ENCODE assay signal across 26 cellular contexts in genomic region chr10:54063514-54063913, GRCh38.
A peak's percentile ranks its signal among the peaks of the same experiment; 100 is the strongest.
DNase-seq lines count a peak whose midpoint lies in the region; ATAC-seq, FAIRE-seq and TF ChIP-seq lines count a peak whose summit lies in the region.
"Had no signal": no experiment of that assay in that cellular context is flagged by ENCODE, and none has a peak within 500 bp of the region (broad histone marks: within the 10 kb centered on the region; RNA-seq: fewer than 3 reads in every experiment).

No MANE protein-coding gene starts in this region.

- H3K4me3 ChIP-seq in GM23338: no peak overlapping the region
- H3K4me3 ChIP-seq in neuronal stem cell (ENCODE audit: low read length in 2 of 2): no peak overlapping the region
- H3K4me3 ChIP-seq in kidney (ENCODE audit: low read length in 2 of 2): no peak overlapping the region
- H3K4me3 ChIP-seq: A549, BLaER1, Peyer's patch had no signal

- H3K4me2 ChIP-seq in GM23338 (no peak overlapping the region), neuronal stem cell (ENCODE audit: insufficient read depth, low read length, poor library complexity, severe bottlenecking) (no peak overlapping the region)
- H3K4me2 ChIP-seq: A549, BLaER1, KMS-11 had no signal

- H3K18ac ChIP-seq in neuronal stem cell (ENCODE audit: low read length): no peak overlapping the region

- intact Hi-C loops in Right ventricle myocardium inferior (cut with DNase I) (no loop called here), cardiac septum (cut with DNase I) (no loop called here), kidney (cut with DNase I) (no loop called here)

- H3K9me3 Mint-ChIP-seq in GM23338: peaks cover 9% of the 10 kb centered on the region

- H2AK5ac ChIP-seq in neuronal stem cell (ENCODE audit: low read depth, low read length): no peak overlapping the region

- no peaks in the 10 kb centered on the region for H4K20me1 ChIP-seq in GM23338 (replicated peaks; ENCODE audit: insufficient read depth)
- H4K20me1 ChIP-seq: BLaER1 had no signal

- H2BK5ac ChIP-seq in neuronal stem cell (ENCODE audit: low read length): no peak overlapping the region

- CTCF ChIA-PET in RWPE1 (lab: Yijun Ruan, JAX): no interaction called here

- H3K4me1 ChIP-seq in GM23338 (ENCODE audit: insufficient read depth): no peaks in the 10 kb centered on the region
- H3K4me1 ChIP-seq in neuronal stem cell (ENCODE audit: control insufficient read depth in 2 of 2, insufficient read depth in 1 of 2, low read depth in 1 of 2, low read length in 2 of 2): no peaks in the 10 kb centered on the region
- no peaks in the 10 kb centered on the region for H3K4me1 ChIP-seq in kidney (ENCODE audit: control insufficient read depth in 1 of 2, insufficient read depth in 1 of 2, low read depth in 1 of 2, low read length in 2 of 2)
- H3K4me1 ChIP-seq: A549, BLaER1, Peyer's patch had no signal

- H4K8ac ChIP-seq in neuronal stem cell (ENCODE audit: low read depth, low read length): no peak overlapping the region

- TF ChIP-seq CTCF in GM23338 (conservative IDR thresholded peaks at IDR 0.05; ENCODE audit: low read depth in 2 of 2) (no peak), kidney (IDR thresholded peaks at IDR 0.05; ENCODE audit: borderline replicate concordance, extremely low read depth, insufficient read depth) (no peak), RWPE1 (conservative IDR thresholded peaks at IDR 0.05; ENCODE audit: low read depth) (no peak)

- H3K4ac ChIP-seq in neuronal stem cell (ENCODE audit: low read length): no peak overlapping the region

- no peak overlapping the region for H3K14ac ChIP-seq in neuronal stem cell (ENCODE audit: low read length)

- no peak overlapping the region for H3K23ac ChIP-seq in neuronal stem cell (ENCODE audit: low read depth, low read length, poor library complexity)

- H2BK12ac ChIP-seq in neuronal stem cell (ENCODE audit: low read length): no peak overlapping the region

- H3K79me2 ChIP-seq in GM23338 (replicated peaks; ENCODE audit: insufficient read depth): no peaks in the 10 kb centered on the region

- H3K27me3 Mint-ChIP-seq in GM23338 (ENCODE audit: insufficient read depth, low read depth, poor library complexity): no peaks in the 10 kb centered on the region

- no peaks in the 10 kb centered on the region for H3K79me1 ChIP-seq in neuronal stem cell (ENCODE audit: low read depth, low read length)

- WGBS in neuronal stem cell (ENCODE audit: extremely low coverage in 2 of 2, insufficient read length in 2 of 2, insufficient replicate concordance in 1 of 2), 2 donors: no CpG with 5 or more reads among the region's 14 CpGs

- H3K9ac ChIP-seq in neuronal stem cell (ENCODE audit: low read depth, low read length, poor library complexity) (no peak overlapping the region), kidney (ENCODE audit: low read length in 2 of 2) (no peak overlapping the region)
- H3K9ac ChIP-seq: BLaER1, KMS-11 had no signal

- POLR2A ChIA-PET in RWPE1 (lab: Yijun Ruan, JAX; ENCODE audit: low non-redundant PET): no interaction called here

- DNase-seq in Right ventricle myocardium inferior (ENCODE audit: missing footprints): peak; percentile 52
- DNase-seq in cardiac septum (ENCODE audit: low spot score): no peak
- no peak for DNase-seq in GM23338 (ENCODE audit: low spot score)
- DNase-seq in NCI-H69 (lab: John Stamatoyannopoulos, UW): peak; percentile 67
- DNase-seq in neuronal stem cell (ENCODE audit: low spot score): no peak
- no peak for DNase-seq in stimulated activated naive CD4-positive, alpha-beta T cell treated with Interleukin-2 at 50 U/mL for 16 hours (lab: John Stamatoyannopoulos, UW)
- DNase-seq in kidney: no peak
- no peak for DNase-seq in RWPE1 (ENCODE audit: low spot score)
- DNase-seq: Calu3; CD8-positive, alpha-beta T cell; NCI-H1048; NCI-H1694; NCI-H2081 treated with DMSO at 0.1 percent for 48 hours; NCI-H2227 treated with DMSO at 0.1 percent for 48 hours; NCI-H526; NK-92 treated with Interleukin-12 subunit alpha and Interleukin-12 subunit beta, amount 100 ng/mL, for 24 hours; Peyer's patch; SHP77 treated with DMSO at 0.1 percent for 48 hours; T-helper 1 cell had no signal

- H3K9me3 ChIP-seq in neuronal stem cell (replicated peaks in 1 of 2; ENCODE audit: control insufficient read depth in 2 of 2, insufficient read depth in 1 of 2, low read depth in 1 of 2, low read length in 2 of 2): no peaks in the 10 kb centered on the region
- no peaks in the 10 kb centered on the region for H3K9me3 ChIP-seq in kidney (ENCODE audit: control insufficient read depth in 1 of 2, low read length in 2 of 2)
- H3K9me3 ChIP-seq: A549, Peyer's patch had no signal

- no peaks in the 10 kb centered on the region for H3K27me3 ChIP-seq in GM23338 (ENCODE audit: insufficient read depth)
- no peaks in the 10 kb centered on the region for H3K27me3 ChIP-seq in neuronal stem cell (ENCODE audit: control insufficient read depth in 3 of 3, insufficient read depth in 3 of 3, low read depth in 1 of 3, low read length in 3 of 3)
- H3K27me3 ChIP-seq: BLaER1, Peyer's patch had no signal

- H3K4me3 Mint-ChIP-seq in GM23338: no peak overlapping the region
- H3K4me3 Mint-ChIP-seq: CD8-positive, alpha-beta T cell had no signal

- no peak overlapping the region for H4K91ac ChIP-seq in neuronal stem cell (ENCODE audit: low read depth, low read length, poor library complexity)

- H3K27ac ChIP-seq in GM23338 (ENCODE audit: low read depth): no peak overlapping the region
- no peak overlapping the region for H3K27ac ChIP-seq in neuronal stem cell (replicated peaks; ENCODE audit: low read length)
- no peak overlapping the region for H3K27ac ChIP-seq in kidney (ENCODE audit: low read depth in 2 of 2, low read length in 2 of 2)
- H3K27ac ChIP-seq in RWPE1: no peak overlapping the region
- H3K27ac ChIP-seq: A549, BLaER1, KMS-11, Peyer's patch had no signal

- H3K27ac Mint-ChIP-seq in GM23338: no peak overlapping the region
- H3K27ac Mint-ChIP-seq: CD8-positive, alpha-beta T cell had no signal

- no peaks in the 10 kb centered on the region for H3F3A ChIP-seq in GM23338 (replicated peaks; ENCODE audit: low read depth)

- H3K4me1 Mint-ChIP-seq in GM23338: no peaks in the 10 kb centered on the region

- no peak for FAIRE-seq in kidney (lab: Jason Lieb, UNC)
- FAIRE-seq: A549, GM12892, GM18507, H54 had no signal

- H2BK120ac ChIP-seq in neuronal stem cell (ENCODE audit: low read depth, low read length): no peak overlapping the region

- H2BK15ac ChIP-seq in neuronal stem cell (ENCODE audit: low read length): no peak overlapping the region

- H2AFZ ChIP-seq in GM23338: peak overlapping the region; percentile 25; the same call in 1 of the 2 replicates
- H2AFZ ChIP-seq in neuronal stem cell (ENCODE audit: low read length): peak overlapping the region; percentile 10

- H3K36me3 ChIP-seq in GM23338 (ENCODE audit: insufficient read depth) (no peaks in the 10 kb centered on the region), neuronal stem cell (replicated peaks in 1 of 2; ENCODE audit: control insufficient read depth in 2 of 2, insufficient read depth in 2 of 2, low read length in 2 of 2) (no peaks in the 10 kb centered on the region), kidney (ENCODE audit: control insufficient read depth in 1 of 2, insufficient read depth in 2 of 2, low read length in 2 of 2) (no peaks in the 10 kb centered on the region)
- H3K36me3 ChIP-seq: BLaER1, Peyer's patch had no signal

- H3K9me2 ChIP-seq in GM23338 (ENCODE audit: insufficient read depth): no peaks in the 10 kb centered on the region; the same call in 1 of the 2 replicates

- peak; percentile 84 for ATAC-seq in Right ventricle myocardium inferior
- ATAC-seq in GM23338: no peak
- ATAC-seq: A549; CD8-positive, alpha-beta T cell; SK-N-SH treated with all-trans-retinoic acid at 6 μM for 48 hours had no signal

- H3K36me3 Mint-ChIP-seq in GM23338 (ENCODE audit: low read depth): peaks cover 8% of the 10 kb centered on the region; the same call in 2 of the 3 replicates
- H3K36me3 Mint-ChIP-seq: CD8-positive, alpha-beta T cell had no signal

TF ChIP-seq in GM23338, 12 proteins besides CTCF, POLR2A, EP300 and RAD21 (continues in another document):
- TF ChIP-seq ZNF331 (CRISPR knock-in tag; IDR thresholded peaks at IDR 0.05; ENCODE audit: low read depth): no peak
- no peak for TF ChIP-seq EZH2 (IDR thresholded peaks at IDR 0.05; ENCODE audit: low read depth, unreplicated experiment)
- TF ChIP-seq, protein P1, sequence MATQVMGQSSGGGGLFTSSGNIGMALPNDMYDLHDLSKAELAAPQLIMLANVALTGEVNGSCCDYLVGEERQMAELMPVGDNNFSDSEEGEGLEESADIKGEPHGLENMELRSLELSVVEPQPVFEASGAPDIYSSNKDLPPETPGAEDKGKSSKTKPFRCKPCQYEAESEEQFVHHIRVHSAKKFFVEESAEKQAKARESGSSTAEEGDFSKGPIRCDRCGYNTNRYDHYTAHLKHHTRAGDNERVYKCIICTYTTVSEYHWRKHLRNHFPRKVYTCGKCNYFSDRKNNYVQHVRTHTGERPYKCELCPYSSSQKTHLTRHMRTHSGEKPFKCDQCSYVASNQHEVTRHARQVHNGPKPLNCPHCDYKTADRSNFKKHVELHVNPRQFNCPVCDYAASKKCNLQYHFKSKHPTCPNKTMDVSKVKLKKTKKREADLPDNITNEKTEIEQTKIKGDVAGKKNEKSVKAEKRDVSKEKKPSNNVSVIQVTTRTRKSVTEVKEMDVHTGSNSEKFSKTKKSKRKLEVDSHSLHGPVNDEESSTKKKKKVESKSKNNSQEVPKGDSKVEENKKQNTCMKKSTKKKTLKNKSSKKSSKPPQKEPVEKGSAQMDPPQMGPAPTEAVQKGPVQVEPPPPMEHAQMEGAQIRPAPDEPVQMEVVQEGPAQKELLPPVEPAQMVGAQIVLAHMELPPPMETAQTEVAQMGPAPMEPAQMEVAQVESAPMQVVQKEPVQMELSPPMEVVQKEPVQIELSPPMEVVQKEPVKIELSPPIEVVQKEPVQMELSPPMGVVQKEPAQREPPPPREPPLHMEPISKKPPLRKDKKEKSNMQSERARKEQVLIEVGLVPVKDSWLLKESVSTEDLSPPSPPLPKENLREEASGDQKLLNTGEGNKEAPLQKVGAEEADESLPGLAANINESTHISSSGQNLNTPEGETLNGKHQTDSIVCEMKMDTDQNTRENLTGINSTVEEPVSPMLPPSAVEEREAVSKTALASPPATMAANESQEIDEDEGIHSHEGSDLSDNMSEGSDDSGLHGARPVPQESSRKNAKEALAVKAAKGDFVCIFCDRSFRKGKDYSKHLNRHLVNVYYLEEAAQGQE (IDR thresholded peaks at IDR 0.05; ENCODE audit: unreplicated experiment): no peak

Comparison
In these comparisons a context has a peak if more than half of its experiments do, and no peak if none do; other contexts are left out.
1. DNase-seq: peak in Right ventricle myocardium inferior (single experiment) and NCI-H69 (single experiment); none in cardiac septum (single experiment), GM23338 (single experiment), neuronal stem cell (single experiment), stimulated activated naive CD4-positive, alpha-beta T cell treated with Interleukin-2 at 50 U/mL for 16 hours (single experiment), kidney (single experiment) and RWPE1 (single experiment).